In the genomic region with DNA sequence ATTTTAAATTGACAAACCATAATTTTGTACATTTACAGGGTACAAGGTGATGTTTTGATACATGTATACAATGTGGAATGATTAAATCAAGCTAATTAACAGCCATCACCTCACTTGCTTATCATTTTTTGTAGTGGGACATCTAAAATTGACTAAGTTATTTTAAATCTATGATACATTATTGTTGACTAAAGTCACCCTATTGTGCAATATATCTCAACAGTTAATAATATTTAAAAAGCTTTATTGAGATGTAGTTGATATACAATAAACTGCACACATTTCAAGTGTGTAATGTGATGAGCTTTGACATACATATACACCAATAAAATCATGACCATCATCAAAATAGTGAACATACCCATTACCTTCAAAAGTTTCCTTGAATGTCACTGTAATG, we compare ENCODE assay signal across 35 cellular contexts.
"Had no signal": no experiment of that assay in that cellular context is flagged by ENCODE, and none has a peak within 500 bp of the region (broad histone marks: within the 10 kb centered on the region; RNA-seq: fewer than 3 reads in every experiment).

No MANE protein-coding gene starts in this region.

- DNase-seq: Kasumi-1, MG63, MM.1S, MV-4-11, NCI-H1048, NCI-H1092, NCI-H1092 treated with DMSO at 0.1 percent for 48 hours, NCI-H1105, NCI-H1417, NCI-H1417 treated with DMSO at 0.1 percent for 48 hours, NCI-H1436, NCI-H1436 treated with DMSO at 0.1 percent for 48 hours, NCI-H146, NCI-H1694, NCI-H1694 treated with DMSO at 0.1 percent for 48 hours, NCI-H187, NCI-H187 treated with DMSO at 0.1 percent for 48 hours, NCI-H1930, NCI-H2029, NCI-H2029 treated with DMSO at 0.1 percent for 48 hours, NCI-H2081, NCI-H2081 treated with DMSO at 0.1 percent for 48 hours, NCI-H2107, NCI-H2171, NCI-H2171 treated with DMSO at 0.1 percent for 48 hours, NCI-H2227 treated with DMSO at 0.1 percent for 48 hours, NCI-H226, NCI-H345, NCI-H446, NCI-H446 treated with DMSO at 0.1 percent for 48 hours, NCI-H510A, NCI-H510A treated with DMSO at 0.1 percent for 48 hours, NCI-H524, NCI-H524 treated with DMSO at 0.1 percent for 48 hours, NCI-H526 had no signal

- H3K9me3 ChIP-seq: MG63 had no signal

- H3K4me3 ChIP-seq: MG63 had no signal

- H3K36me3 ChIP-seq: MG63 had no signal

- H3K27me3 ChIP-seq: MG63 had no signal
